23 cellular contexts compared by ENCODE assay signal in genomic region chr7:88437132-88437531, GRCh38.
DNase-seq lines count a peak whose midpoint lies in the region; ATAC-seq lines count a peak whose summit lies in the region.
"Had no signal": no experiment of that assay in that cellular context is flagged by ENCODE, and none has a peak within 500 bp of the region (broad histone marks: within the 10 kb centered on the region; RNA-seq: fewer than 3 reads in every experiment).

No MANE protein-coding gene starts in this region.

- no peak for DNase-seq in NCI-H1092 treated with DMSO at 0.1 percent for 48 hours (lab: John Stamatoyannopoulos, UW)
- no peak for DNase-seq in cardiac septum (ENCODE audit: low spot score)
- DNase-seq: activated CD4-positive, CD25-positive, alpha-beta regulatory T cell treated with anti-CD3 and anti-CD28 coated beads, Interleukin-2, amount 50 U/mL, for 72 hours; activated CD8-positive, alpha-beta memory T cell treated with anti-CD3 and anti-CD28 coated beads for 24 hours; activated naive CD4-positive, alpha-beta T cell treated with anti-CD3 and anti-CD28 coated beads, Interleukin-2, amount 10 ng/mL, durations not matched to agents 7 days and 5 days; activated T-cell treated with anti-CD3 and anti-CD28 coated beads, Interleukin-2, amount 50 U/mL, for 4 hours; Caco-2; glutamatergic neuron; GM23248; mammary epithelial cell; NCI-H1417 treated with DMSO at 0.1 percent for 48 hours; NCI-H2107; NCI-H446 treated with DMSO at 0.1 percent for 48 hours; SHP77 treated with DMSO at 0.1 percent for 48 hours; T-cell had no signal

- no peaks in the 10 kb centered on the region for H3K4me1 Mint-ChIP-seq in stimulated activated memory B cell treated with anti-CD40 and anti-IgM and Interleukin-4, amounts not matched to agents 10 μg/mL and 1 μg/mL and 100 μg/mL, for 72 hours
- H3K4me1 Mint-ChIP-seq: activated naive CD4-positive, alpha-beta T cell treated with anti-CD3 and anti-CD28 coated beads, Interleukin-2, amount 10 ng/mL, durations not matched to agents 7 days and 5 days; T-cell had no signal

- no peaks in the 10 kb centered on the region for H3K27me3 Mint-ChIP-seq in stimulated activated memory B cell treated with anti-CD40 and anti-IgM and Interleukin-4, amounts not matched to agents 10 μg/mL and 1 μg/mL and 100 μg/mL, for 72 hours
- H3K27me3 Mint-ChIP-seq: activated naive CD4-positive, alpha-beta T cell treated with anti-CD3 and anti-CD28 coated beads, Interleukin-2, amount 10 ng/mL, durations not matched to agents 7 days and 5 days; dendritic cell treated with granulocyte-macrophage colony-stimulating factor and Interleukin-4, amounts not matched to agents 40 ng/mL and 50 ng/mL, for 4 days had no signal

- ATAC-seq in GM18499 (IDR thresholded peaks at IDR 0.05; ENCODE audit: insufficient read depth, unreplicated experiment) = peak; percentile 87
- ATAC-seq in GM18907 (IDR thresholded peaks at IDR 0.05; ENCODE audit: unreplicated experiment) = peak; percentile 89
- peak; percentile 89 for ATAC-seq in GM21717 (IDR thresholded peaks at IDR 0.05; ENCODE audit: unreplicated experiment)
- ATAC-seq in HG03175 (IDR thresholded peaks at IDR 0.05; ENCODE audit: unreplicated experiment) = peak; percentile 51
- no peak for ATAC-seq in GM21576 (IDR thresholded peaks at IDR 0.05; ENCODE audit: unreplicated experiment)
- ATAC-seq in stimulated activated memory B cell treated with anti-CD40 and anti-IgM and Interleukin-4, amounts not matched to agents 10 μg/mL and 1 μg/mL and 100 μg/mL, for 72 hours = no peak
- ATAC-seq: A549; activated T-cell treated with anti-CD3 and anti-CD28 coated beads, Interleukin-2, amount 50 U/mL, for 4 hours; T-cell had no signal

- H3K4me3 Mint-ChIP-seq in stimulated activated memory B cell treated with anti-CD40 and anti-IgM and Interleukin-4, amounts not matched to agents 10 μg/mL and 1 μg/mL and 100 μg/mL, for 72 hours = no peak overlapping the region
- H3K4me3 Mint-ChIP-seq: activated naive CD4-positive, alpha-beta T cell treated with anti-CD3 and anti-CD28 coated beads, Interleukin-2, amount 10 ng/mL, durations not matched to agents 7 days and 5 days; activated T-cell treated with anti-CD3 and anti-CD28 coated beads, Interleukin-2, amount 50 U/mL, for 4 hours; dendritic cell treated with granulocyte-macrophage colony-stimulating factor and Interleukin-4, amounts not matched to agents 40 ng/mL and 50 ng/mL, for 4 days; T-cell had no signal

- H3K27ac Mint-ChIP-seq in stimulated activated memory B cell treated with anti-CD40 and anti-IgM and Interleukin-4, amounts not matched to agents 10 μg/mL and 1 μg/mL and 100 μg/mL, for 72 hours = no peak overlapping the region
- H3K27ac Mint-ChIP-seq: activated naive CD4-positive, alpha-beta T cell treated with anti-CD3 and anti-CD28 coated beads, Interleukin-2, amount 10 ng/mL, durations not matched to agents 7 days and 5 days; dendritic cell treated with granulocyte-macrophage colony-stimulating factor and Interleukin-4, amounts not matched to agents 40 ng/mL and 50 ng/mL, for 4 days; T-cell had no signal

- H3K36me3 Mint-ChIP-seq in stimulated activated memory B cell treated with anti-CD40 and anti-IgM and Interleukin-4, amounts not matched to agents 10 μg/mL and 1 μg/mL and 100 μg/mL, for 72 hours = no peaks in the 10 kb centered on the region
- H3K36me3 Mint-ChIP-seq: activated naive CD4-positive, alpha-beta T cell treated with anti-CD3 and anti-CD28 coated beads, Interleukin-2, amount 10 ng/mL, durations not matched to agents 7 days and 5 days; T-cell had no signal

- H3K9me3 Mint-ChIP-seq in stimulated activated memory B cell treated with anti-CD40 and anti-IgM and Interleukin-4, amounts not matched to agents 10 μg/mL and 1 μg/mL and 100 μg/mL, for 72 hours = no peaks in the 10 kb centered on the region
- H3K9me3 Mint-ChIP-seq: activated naive CD4-positive, alpha-beta T cell treated with anti-CD3 and anti-CD28 coated beads, Interleukin-2, amount 10 ng/mL, durations not matched to agents 7 days and 5 days; activated T-cell treated with anti-CD3 and anti-CD28 coated beads, Interleukin-2, amount 50 U/mL, for 4 hours; dendritic cell treated with granulocyte-macrophage colony-stimulating factor and Interleukin-4, amounts not matched to agents 40 ng/mL and 50 ng/mL, for 4 days; T-cell had no signal

- intact Hi-C loops in cardiac septum (cut with DNase I) = no loop called here

Comparison
In these comparisons a context has a peak if more than half of its experiments do, and no peak if none do; other contexts are left out.
1. ATAC-seq: peak in GM18499 (single experiment), GM18907 (single experiment), GM21717 (single experiment) and HG03175 (single experiment); none in GM21576 (single experiment) and stimulated activated memory B cell treated with anti-CD40 and anti-IgM and Interleukin-4, amounts not matched to agents 10 μg/mL and 1 μg/mL and 100 μg/mL, for 72 hours (single experiment).